Comparison of ENCODE assay signal across 22 cellular contexts in the genomic region with DNA sequence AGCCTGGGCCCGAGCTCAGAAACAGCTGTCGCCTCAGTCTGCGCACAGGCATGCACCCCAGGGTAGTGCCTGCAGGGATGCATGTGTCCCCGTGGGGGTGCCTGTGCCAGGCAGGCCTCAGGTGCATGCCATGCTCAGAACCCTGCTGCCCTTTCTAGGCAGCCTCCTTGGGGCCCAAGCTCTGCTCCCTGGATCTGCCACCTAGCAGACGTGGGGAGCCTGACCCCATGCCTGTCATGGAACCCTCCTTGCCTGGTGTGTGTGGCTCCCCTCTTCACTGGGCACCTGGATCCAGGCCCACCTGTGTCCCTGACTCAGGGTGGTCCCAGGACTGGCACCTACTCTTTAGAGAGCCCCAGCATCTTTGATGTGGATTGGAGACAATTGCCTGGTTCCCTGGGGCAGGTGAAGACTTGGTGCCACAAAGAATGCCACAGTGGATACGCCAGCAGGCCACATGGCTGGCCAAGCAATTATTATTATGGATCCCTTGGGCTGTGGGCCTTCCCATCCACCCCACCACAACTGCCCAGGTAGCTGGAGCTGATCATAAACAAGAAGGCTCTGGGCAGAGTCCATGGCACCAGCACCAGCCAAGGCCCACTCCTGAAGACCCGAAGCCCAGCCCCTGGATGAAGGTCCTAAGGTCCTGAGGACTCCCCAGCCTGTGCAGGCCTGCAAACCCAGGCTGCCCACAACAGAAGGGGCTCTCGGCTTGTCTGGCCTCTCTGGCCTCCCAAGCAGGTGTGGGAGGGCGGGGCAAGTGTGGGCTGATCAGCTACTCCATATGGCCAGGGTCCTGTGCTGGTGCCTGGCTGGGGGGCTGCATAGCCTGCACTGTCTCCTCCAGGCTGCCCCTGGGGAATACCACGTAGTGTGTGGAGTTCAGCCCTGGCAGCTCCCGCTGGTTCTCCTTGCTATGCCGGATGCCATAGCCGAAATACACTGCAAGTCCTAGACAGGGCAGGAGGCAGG. TPM values are rescaled to one million over a fixed set of nuclear protein-coding genes. Genes with fewer than 3 reads are reported as not detected.
"Had no signal": no experiment of that assay in that cellular context is flagged by ENCODE, and none has a peak within 500 bp of the region (broad histone marks: within the 10 kb centered on the region; RNA-seq: fewer than 3 reads in every experiment).

No MANE protein-coding gene starts in this region.

- H3K27ac ChIP-seq: body of pancreas, esophagus squamous epithelium, suprapubic skin had no signal

- H3K27me3 ChIP-seq: body of pancreas had no signal

- H3K9me3 ChIP-seq: body of pancreas, esophagus squamous epithelium, suprapubic skin had no signal

- ATAC-seq: activated CD8-positive, alpha-beta memory T cell treated with anti-CD3 and anti-CD28 coated beads, Interleukin-2, amount 10 ng/mL, durations not matched to agents 7 days and 5 days; body of pancreas; natural killer cell treated with Interleukin-12 subunit alpha and Interleukin-12 subunit beta and Interleukin-15 and Interleukin-18, amount 100 ng/mL, for 72 hours; sciatic nerve; T-cell had no signal

- H3K36me3 Mint-ChIP-seq: activated CD4-positive, alpha-beta memory T cell treated with anti-CD3 and anti-CD28 coated beads for 36 hours; activated naive CD4-positive, alpha-beta T cell treated with anti-CD3 and anti-CD28 coated beads, Interleukin-2, amount 10 ng/mL, durations not matched to agents 7 days and 5 days; natural killer cell treated with Interleukin-12 subunit alpha and Interleukin-12 subunit beta and Interleukin-15 and Interleukin-18, amount 100 ng/mL, for 72 hours; T-cell had no signal

- H3K9me3 Mint-ChIP-seq: activated CD4-positive, alpha-beta memory T cell treated with anti-CD3 and anti-CD28 coated beads for 36 hours; activated naive CD4-positive, alpha-beta T cell treated with anti-CD3 and anti-CD28 coated beads, Interleukin-2, amount 10 ng/mL, durations not matched to agents 7 days and 5 days; activated T-helper 2 cell treated with anti-CD3 and anti-CD28 coated beads, Interferon-gamma antibody, Interleukin-2, Interleukin-4, amounts not matched to agents 10 μg/mL and 5 μg/mL and 100 μg/mL, durations not matched to agents 14 hours and 24 hours and 36 hours; natural killer cell treated with Interleukin-12 subunit alpha and Interleukin-12 subunit beta and Interleukin-15 and Interleukin-18, amount 100 ng/mL, for 72 hours; stimulated activated naive CD8-positive, alpha-beta T cell treated with anti-CD3 and anti-CD28 coated beads, Interleukin-15, Interleukin-2, amounts not matched to agents 100 ng/mL and 50 ng/mL, for 24 hours; T-cell had no signal

- DNase-seq: activated CD4-positive, alpha-beta memory T cell treated with anti-CD3 and anti-CD28 coated beads for 36 hours; activated CD4-positive, CD25-positive, alpha-beta regulatory T cell treated with anti-CD3 and anti-CD28 coated beads, Interleukin-2, amount 50 U/mL, for 72 hours; activated CD8-positive, alpha-beta memory T cell treated with anti-CD3 and anti-CD28 coated beads, Interleukin-2, amount 10 ng/mL, durations not matched to agents 7 days and 5 days; activated naive CD4-positive, alpha-beta T cell treated with anti-CD3 and anti-CD28 coated beads, Interleukin-2, amount 10 ng/mL, durations not matched to agents 7 days and 5 days; activated T-cell treated with anti-CD3 and anti-CD28 coated beads, Interleukin-2, amount 50 U/mL, for 1 hour; body of pancreas; caudate nucleus; esophagus squamous epithelium; T-cell; T-helper 9 cell; trophoblast cell had no signal

- FAIRE-seq: colon had no signal

- H3K36me3 ChIP-seq: esophagus squamous epithelium, suprapubic skin had no signal

- H3K4me3 Mint-ChIP-seq: activated CD4-positive, alpha-beta memory T cell treated with anti-CD3 and anti-CD28 coated beads for 36 hours; activated CD8-positive, alpha-beta memory T cell treated with anti-CD3 and anti-CD28 coated beads, Interleukin-2, amount 10 ng/mL, durations not matched to agents 7 days and 5 days; activated naive CD4-positive, alpha-beta T cell treated with anti-CD3 and anti-CD28 coated beads, Interleukin-2, amount 10 ng/mL, durations not matched to agents 7 days and 5 days; natural killer cell treated with Interleukin-12 subunit alpha and Interleukin-12 subunit beta and Interleukin-15 and Interleukin-18, amount 100 ng/mL, for 72 hours; stimulated activated naive CD8-positive, alpha-beta T cell treated with anti-CD3 and anti-CD28 coated beads, Interleukin-15, Interleukin-2, amounts not matched to agents 100 ng/mL and 50 ng/mL, for 24 hours; T-cell had no signal

- H3K4me3 ChIP-seq: body of pancreas, esophagus squamous epithelium, suprapubic skin had no signal

- H3K27ac Mint-ChIP-seq: activated CD4-positive, alpha-beta memory T cell treated with anti-CD3 and anti-CD28 coated beads for 36 hours; activated CD8-positive, alpha-beta memory T cell treated with anti-CD3 and anti-CD28 coated beads, Interleukin-2, amount 10 ng/mL, durations not matched to agents 7 days and 5 days; activated naive CD4-positive, alpha-beta T cell treated with anti-CD3 and anti-CD28 coated beads, Interleukin-2, amount 10 ng/mL, durations not matched to agents 7 days and 5 days; activated T-helper 2 cell treated with anti-CD3 and anti-CD28 coated beads, Interferon-gamma antibody, Interleukin-2, Interleukin-4, amounts not matched to agents 10 μg/mL and 5 μg/mL and 100 μg/mL, durations not matched to agents 14 hours and 24 hours and 36 hours; natural killer cell treated with Interleukin-12 subunit alpha and Interleukin-12 subunit beta and Interleukin-15 and Interleukin-18, amount 100 ng/mL, for 72 hours; stimulated activated naive CD8-positive, alpha-beta T cell treated with anti-CD3 and anti-CD28 coated beads, Interleukin-15, Interleukin-2, amounts not matched to agents 100 ng/mL and 50 ng/mL, for 24 hours; T-cell had no signal

RNA-seq across cellular contexts. Expression of a gene that starts 3.8 kb away (rescaled TPM):
- total RNA-seq: activated CD4-positive, alpha-beta memory T cell treated with anti-CD3 and anti-CD28 coated beads for 36 hours; natural killer cell treated with Interleukin-12 subunit alpha and Interleukin-12 subunit beta and Interleukin-15 and Interleukin-18, amount 100 ng/mL, for 72 hours; osteocyte; pulmonary artery endothelial cell had no signal

RNA-seq across cellular contexts. Expression of a gene that starts 13.6 kb away (rescaled TPM):
- total RNA-seq: activated CD4-positive, alpha-beta memory T cell treated with anti-CD3 and anti-CD28 coated beads for 36 hours; body of pancreas; natural killer cell treated with Interleukin-12 subunit alpha and Interleukin-12 subunit beta and Interleukin-15 and Interleukin-18, amount 100 ng/mL, for 72 hours had no signal

RNA-seq across cellular contexts. Expression of a gene that starts 17.2 kb away (rescaled TPM):
- total RNA-seq: activated CD4-positive, alpha-beta memory T cell treated with anti-CD3 and anti-CD28 coated beads for 36 hours; activated CD8-positive, alpha-beta memory T cell treated with anti-CD3 and anti-CD28 coated beads, Interleukin-2, amount 10 ng/mL, durations not matched to agents 7 days and 5 days; activated T-helper 2 cell treated with anti-CD3 and anti-CD28 coated beads, Interferon-gamma antibody, Interleukin-2, Interleukin-4, amounts not matched to agents 10 μg/mL and 5 μg/mL and 100 μg/mL, durations not matched to agents 14 hours and 24 hours and 36 hours; body of pancreas; fibroblast of villous mesenchyme; liver; mesenteric fat pad; natural killer cell treated with Interleukin-12 subunit alpha and Interleukin-12 subunit beta and Interleukin-15 and Interleukin-18, amount 100 ng/mL, for 72 hours; osteocyte; pulmonary artery endothelial cell; sciatic nerve; suprapubic skin had no signal
- polyA plus RNA-seq: liver had no signal
